ENCODE assay signal across 1 cellular context in genomic region chr3:4971437-4971836, GRCh38.
TF ChIP-seq lines count a peak whose summit lies in the region.

No MANE protein-coding gene starts in this region.

TF ChIP-seq in HEK293, 187 proteins besides CTCF, POLR2A, EP300 and RAD21 (continued from another document):
- 0 out of 2 replicates have a peak, but pooled peaks have one; percentile 13 for TF ChIP-seq ZNF280D (tag by site-specific recombination; IDR thresholded peaks at IDR 0.05)
